In genomic region chr6:14692208-14692607, GRCh38 we compare ENCODE assay signal across 24 cellular contexts.
"Had no signal": no experiment of that assay in that cellular context is flagged by ENCODE, and none has a peak within 500 bp of the region (broad histone marks: within the 10 kb centered on the region; RNA-seq: fewer than 3 reads in every experiment).

No MANE protein-coding gene starts in this region.

- DNase-seq: activated CD4-positive, alpha-beta memory T cell treated with anti-CD3 and anti-CD28 coated beads for 36 hours; activated CD4-positive, alpha-beta T cell treated with anti-CD3 and anti-CD28 coated beads, Interleukin-2, amount 10 ng/mL, durations not matched to agents 24 days and 14 days; activated CD4-positive, CD25-positive, alpha-beta regulatory T cell treated with anti-CD3 and anti-CD28 coated beads, Interleukin-2, amount 50 U/mL, for 72 hours; activated CD8-positive, alpha-beta memory T cell treated with anti-CD3 and anti-CD28 coated beads for 24 hours; activated naive CD8-positive, alpha-beta T cell treated with anti-CD3 and anti-CD28 coated beads, Interleukin-2, amount 50 U/mL, for 24 hours; activated T-cell treated with anti-CD3 and anti-CD28 coated beads, Interleukin-2, amount 50 U/mL, for 4 hours; amniotic stem cell; body of pancreas; Karpas-422; MM.1S; NCI-H1092; NCI-H1930; NCI-H2107; NCI-H524; NCI-H82; PC-9; SHP77 treated with DMSO at 0.1 percent for 48 hours; T-helper 17 cell; T-helper 9 cell had no signal

- H3K27me3 Mint-ChIP-seq: activated CD4-positive, alpha-beta memory T cell treated with anti-CD3 and anti-CD28 coated beads for 36 hours; activated naive CD4-positive, alpha-beta T cell treated with anti-CD3 and anti-CD28 coated beads, Interleukin-2, amount 50 U/mL, for 24 hours; activated naive CD8-positive, alpha-beta T cell treated with anti-CD3 and anti-CD28 coated beads, Interleukin-2, amount 50 U/mL, for 24 hours; central memory CD8-positive, alpha-beta T cell had no signal

- H3K4me3 ChIP-seq: ascending aorta, body of pancreas, PC-9 had no signal

- H3K4me1 Mint-ChIP-seq: activated CD4-positive, alpha-beta T cell treated with anti-CD3 and anti-CD28 coated beads, Interleukin-2, amount 10 ng/mL, durations not matched to agents 24 days and 14 days; activated naive CD4-positive, alpha-beta T cell treated with anti-CD3 and anti-CD28 coated beads, Interleukin-2, amount 50 U/mL, for 24 hours; central memory CD8-positive, alpha-beta T cell; T-helper 17 cell had no signal

- H3K4me2 ChIP-seq: PC-9 had no signal

- H3K36me3 Mint-ChIP-seq: activated CD4-positive, alpha-beta memory T cell treated with anti-CD3 and anti-CD28 coated beads for 36 hours; activated naive CD4-positive, alpha-beta T cell treated with anti-CD3 and anti-CD28 coated beads, Interleukin-2, amount 50 U/mL, for 24 hours; WTC11 had no signal

- H3K27ac Mint-ChIP-seq: activated CD4-positive, alpha-beta memory T cell treated with anti-CD3 and anti-CD28 coated beads for 36 hours; activated CD4-positive, alpha-beta T cell treated with anti-CD3 and anti-CD28 coated beads, Interleukin-2, amount 10 ng/mL, durations not matched to agents 24 days and 14 days; activated naive CD4-positive, alpha-beta T cell treated with anti-CD3 and anti-CD28 coated beads, Interleukin-2, amount 50 U/mL, for 24 hours; activated naive CD8-positive, alpha-beta T cell treated with anti-CD3 and anti-CD28 coated beads, Interleukin-2, amount 50 U/mL, for 24 hours; activated T-helper 2 cell treated with anti-CD3 and anti-CD28 coated beads, Interferon-gamma antibody, Interleukin-2, Interleukin-4, amounts not matched to agents 10 μg/mL and 5 μg/mL and 100 μg/mL, durations not matched to agents 14 hours and 24 hours and 36 hours; T-helper 17 cell; WTC11 had no signal

- H3K4me1 ChIP-seq: ascending aorta, body of pancreas had no signal

- H3K9me3 Mint-ChIP-seq: activated CD4-positive, alpha-beta memory T cell treated with anti-CD3 and anti-CD28 coated beads for 36 hours; activated naive CD4-positive, alpha-beta T cell treated with anti-CD3 and anti-CD28 coated beads, Interleukin-2, amount 50 U/mL, for 24 hours; activated naive CD8-positive, alpha-beta T cell treated with anti-CD3 and anti-CD28 coated beads, Interleukin-2, amount 50 U/mL, for 24 hours; activated T-cell treated with anti-CD3 and anti-CD28 coated beads, Interleukin-2, amount 50 U/mL, for 4 hours; activated T-helper 2 cell treated with anti-CD3 and anti-CD28 coated beads, Interferon-gamma antibody, Interleukin-2, Interleukin-4, amounts not matched to agents 10 μg/mL and 5 μg/mL and 100 μg/mL, durations not matched to agents 14 hours and 24 hours and 36 hours; central memory CD8-positive, alpha-beta T cell; WTC11 had no signal

- H3K4me3 Mint-ChIP-seq: activated CD4-positive, alpha-beta memory T cell treated with anti-CD3 and anti-CD28 coated beads for 36 hours; activated CD4-positive, alpha-beta T cell treated with anti-CD3 and anti-CD28 coated beads, Interleukin-2, amount 10 ng/mL, durations not matched to agents 24 days and 14 days; activated naive CD4-positive, alpha-beta T cell treated with anti-CD3 and anti-CD28 coated beads, Interleukin-2, amount 50 U/mL, for 24 hours; activated naive CD8-positive, alpha-beta T cell treated with anti-CD3 and anti-CD28 coated beads, Interleukin-2, amount 50 U/mL, for 24 hours; activated T-cell treated with anti-CD3 and anti-CD28 coated beads, Interleukin-2, amount 50 U/mL, for 4 hours; central memory CD8-positive, alpha-beta T cell; T-helper 17 cell; WTC11 had no signal

- H3K9me3 ChIP-seq: ascending aorta, body of pancreas had no signal

- ATAC-seq: activated naive CD8-positive, alpha-beta T cell treated with anti-CD3 and anti-CD28 coated beads, Interleukin-2, amount 50 U/mL, for 24 hours; activated T-cell treated with anti-CD3 and anti-CD28 coated beads, Interleukin-2, amount 50 U/mL, for 4 hours; body of pancreas; T-helper 17 cell; WTC11 had no signal

- H2AFZ ChIP-seq: PC-9 had no signal

- H3K27ac ChIP-seq: ascending aorta, body of pancreas, PC-9 had no signal

- H3K36me3 ChIP-seq: ascending aorta had no signal
